ENCODE assay signal across 7 cellular contexts in genomic region chr9:100282388-100282719, GRCh38.
"Had no signal": no experiment of that assay in that cellular context is flagged by ENCODE, and none has a peak within 500 bp of the region (broad histone marks: within the 10 kb centered on the region; RNA-seq: fewer than 3 reads in every experiment).

No MANE protein-coding gene starts in this region.

- H3K4me3 Mint-ChIP-seq: GM23338, H9 had no signal

- H3K4me1 Mint-ChIP-seq: GM23338, H9 had no signal

- DNase-seq: H9, HCEC 1CT, IMR-90 had no signal

- H3K4me2 ChIP-seq: GM23338 had no signal

- FAIRE-seq: H1, H54, HTR-8/SVneo had no signal

- H3K4me3 ChIP-seq: GM23338 had no signal

- H3K27ac Mint-ChIP-seq: GM23338, H9 had no signal

- ATAC-seq: GM23338 had no signal

- H2AFZ ChIP-seq: GM23338 had no signal
